In genomic region chr6:170075659-170076223, GRCh38 we compare ENCODE assay signal across 19 cellular contexts.
DNase-seq lines count a peak whose midpoint lies in the region; ATAC-seq, FAIRE-seq and TF ChIP-seq lines count a peak whose summit lies in the region.
"Had no signal": no experiment of that assay in that cellular context is flagged by ENCODE, and none has a peak within 500 bp of the region (broad histone marks: within the 10 kb centered on the region; RNA-seq: fewer than 3 reads in every experiment).

No MANE protein-coding gene starts in this region.

- TF ChIP-seq CTCF in liver (IDR thresholded peaks at IDR 0.05; ENCODE audit: low read depth, low read length, missing input control) (no peak), HepG2 (CRISPR knock-in tag; IDR thresholded peaks at IDR 0.05) (no peak), osteoblast (IDR thresholded peaks at IDR 0.05; ENCODE audit: extremely low read depth, low read depth, low read length) (no peak)

- TF ChIP-seq EP300 in HepG2 (IDR thresholded peaks at IDR 0.05; ENCODE audit: low read depth in 2 of 2, low read length in 2 of 2): no peak
- no peak for TF ChIP-seq EP300 in HepG2 (CRISPR knock-in tag; IDR thresholded peaks at IDR 0.05; ENCODE audit: borderline replicate concordance)

- CTCF ChIA-PET in HepG2 (lab: Yijun Ruan, JAX; ENCODE audit: low intra/inter-chr PET ratio, low total read pairs): no interaction called here

- TF ChIP-seq RAD21 in liver (IDR thresholded peaks at IDR 0.05): no peak
- no peak for TF ChIP-seq RAD21 in HepG2 (CRISPR knock-in tag; IDR thresholded peaks at IDR 0.05)

- H3K9me3 ChIP-seq in liver (ENCODE audit: control insufficient read depth in 4 of 4, low read length in 3 of 4) (no peaks in the 10 kb centered on the region), HepG2 (ENCODE audit: low read length) (no peaks in the 10 kb centered on the region), osteoblast (ENCODE audit: low read depth, low read length) (no peaks in the 10 kb centered on the region)

- H3K9ac ChIP-seq in liver (ENCODE audit: low read depth in 1 of 2, low read length in 2 of 2) (no peak overlapping the region), HepG2 (ENCODE audit: insufficient read depth, low read depth, low read length) (no peak overlapping the region)

- H3K27ac ChIP-seq in liver (ENCODE audit: low read depth in 1 of 2, low read length in 2 of 2) (no peak overlapping the region), HepG2 (ENCODE audit: extremely low read length, insufficient read depth, low read length) (no peak overlapping the region), osteoblast (ENCODE audit: low read depth, low read length) (no peak overlapping the region)
- H3K27ac ChIP-seq: RWPE1, WERI-Rb-1 had no signal

- no TSS peak for BruUV-seq in HepG2 (replicated peaks; lab: Mats Ljungman, UMichigan)

- H3K27me3 ChIP-seq in liver (ENCODE audit: control insufficient read depth in 4 of 4, insufficient read depth in 4 of 4, low read length in 3 of 4) (no peaks in the 10 kb centered on the region), HepG2 (ENCODE audit: control insufficient read depth in 1 of 2, insufficient read depth in 2 of 2, low read length in 2 of 2) (peaks cover 10 to 49% of the 10 kb centered on the region in 2 experiments), osteoblast (ENCODE audit: insufficient read depth, low read length) (no peaks in the 10 kb centered on the region)

- H3K79me2 ChIP-seq in HepG2 (ENCODE audit: insufficient read depth, low read length) (no peaks in the 10 kb centered on the region), osteoblast (ENCODE audit: insufficient read depth, low read length) (no peaks in the 10 kb centered on the region)

- in situ Hi-C loops in HepG2 (cut with HindIII; ENCODE audit: extremely low pct_ligation_motif_present, low pct_unique_long_range_greater_than_20kb): no loop called here

- H3K4me2 ChIP-seq in HepG2 (ENCODE audit: low read depth, low read length) (no peak overlapping the region), osteoblast (ENCODE audit: insufficient read depth, low read length) (no peak overlapping the region)

- no peak for TF ChIP-seq POLR2A in HepG2 (IDR thresholded peaks at IDR 0.05; ENCODE audit: insufficient read depth in 1 of 2, low read depth in 2 of 2, low read length in 2 of 2)
- TF ChIP-seq POLR2A in GM12892 (IDR thresholded peaks at IDR 0.05; ENCODE audit: low read depth, low read length): no peak

- no peak; the same call in 2 of the 3 replicates for ATAC-seq in HepG2
- ATAC-seq: HCT116; naive thymus-derived CD4-positive, alpha-beta T cell had no signal

- H4K20me1 ChIP-seq in HepG2 (ENCODE audit: insufficient read depth, low read length) (no peaks in the 10 kb centered on the region), osteoblast (ENCODE audit: insufficient read depth, low read length) (no peaks in the 10 kb centered on the region)

- POLR2A ChIA-PET in HepG2 (lab: Yijun Ruan, JAX): no interaction called here

- DNase-seq in HepG2 (ENCODE audit: low spot score): no peak
- peak; percentile 11 for DNase-seq in iPS-NIHi11 (ENCODE audit: low spot score)
- DNase-seq in osteoblast (ENCODE audit: insufficient read length, low spot score, missing footprints): peak; percentile 35
- no peak for DNase-seq in NCI-H1930 (lab: John Stamatoyannopoulos, UW)
- DNase-seq in NCI-H2107 (lab: John Stamatoyannopoulos, UW): no peak
- DNase-seq in GM12892 (ENCODE audit: insufficient read length): no peak
- no peak for DNase-seq in frontal cortex (ENCODE audit: low spot score in 2 of 2)
- DNase-seq: activated CD8-positive, alpha-beta memory T cell treated with anti-CD3 and anti-CD28 coated beads for 24 hours; Calu3; foreskin fibroblast; IMR-90; MM.1S; NCI-H82; substantia nigra; WERI-Rb-1 had no signal

- 72% methylated on average over 19 of the region's 19 CpGs for WGBS in liver
- 21% methylated on average over 19 of the region's 19 CpGs for WGBS in HepG2 (ENCODE audit: low lambda C conversion rate)

- peaks cover 0 to 7% (median 0%) of the 10 kb centered on the region in 4 donors for H3K4me1 ChIP-seq in liver (ENCODE audit: control insufficient read depth in 4 of 4, insufficient read depth in 4 of 4, low read length in 3 of 4)
- H3K4me1 ChIP-seq in HepG2 (ENCODE audit: insufficient read depth, low read length): no peaks in the 10 kb centered on the region
- H3K4me1 ChIP-seq in osteoblast (ENCODE audit: insufficient read depth, low read length): no peaks in the 10 kb centered on the region

- H2AFZ ChIP-seq in HepG2 (ENCODE audit: low read length) (no peak overlapping the region), osteoblast (ENCODE audit: low read length) (no peak overlapping the region)

- H3K36me3 ChIP-seq in liver (ENCODE audit: control insufficient read depth in 4 of 4, insufficient read depth in 3 of 4, low read depth in 1 of 4, low read length in 3 of 4): no peaks in the 10 kb centered on the region
- no peaks in the 10 kb centered on the region for H3K36me3 ChIP-seq in HepG2 (replicated peaks in 1 of 2; ENCODE audit: control insufficient read depth in 1 of 2, insufficient read depth in 2 of 2, low read length in 2 of 2)
- no peaks in the 10 kb centered on the region for H3K36me3 ChIP-seq in osteoblast (ENCODE audit: insufficient read depth, low read length)
- H3K36me3 ChIP-seq: WERI-Rb-1 had no signal

- intact Hi-C loops in HepG2 (cut with micrococcal nuclease; ENCODE audit: unreplicated experiment): no loop called here

- no peak for FAIRE-seq in HepG2 (lab: Jason Lieb, UNC)
- FAIRE-seq in GM12892 (lab: Jason Lieb, UNC): no peak
- FAIRE-seq in frontal cortex (lab: Jason Lieb, UNC): no peak

- H3K4me3 ChIP-seq in liver (ENCODE audit: low read depth in 1 of 3, low read length in 3 of 3) (no peak overlapping the region), HepG2 (replicated peaks in 1 of 3; ENCODE audit: insufficient read depth in 1 of 3, low read depth in 2 of 3, low read length in 3 of 3) (no peak overlapping the region), osteoblast (ENCODE audit: insufficient read depth, low read length) (no peak overlapping the region)

TF ChIP-seq in liver, 16 proteins besides CTCF, POLR2A, EP300 and RAD21:
- TF ChIP-seq NR2F2 (IDR thresholded peaks at IDR 0.05) (peak; percentile 69), JUND (IDR thresholded peaks at IDR 0.05) (no peak), RXRA (IDR thresholded peaks at IDR 0.05) (peak in 1 of 2 donors; percentile 44), REST (IDR thresholded peaks at IDR 0.05) (no peak)

TF ChIP-seq in HepG2, 621 proteins besides CTCF, POLR2A, EP300 and RAD21:
- TF ChIP-seq ZNF138 (CRISPR knock-in tag; IDR thresholded peaks at IDR 0.05; ENCODE audit: low read depth) (no peak), SYNCRIP (IDR thresholded peaks at IDR 0.05; ENCODE audit: insufficient read depth, low read depth, low read length) (no peak)

Comparison
In these comparisons a context has a peak if more than half of its experiments do, and no peak if none do; other contexts are left out.
1. DNase-seq: peak in iPS-NIHi11 (single experiment) and osteoblast (single experiment); none in HepG2 (single experiment), NCI-H1930 (0 of 2), NCI-H2107 (single experiment), GM12892 (single experiment) and frontal cortex (0 of 2).